ENCODE assay signal across 20 cellular contexts in the genomic region with DNA sequence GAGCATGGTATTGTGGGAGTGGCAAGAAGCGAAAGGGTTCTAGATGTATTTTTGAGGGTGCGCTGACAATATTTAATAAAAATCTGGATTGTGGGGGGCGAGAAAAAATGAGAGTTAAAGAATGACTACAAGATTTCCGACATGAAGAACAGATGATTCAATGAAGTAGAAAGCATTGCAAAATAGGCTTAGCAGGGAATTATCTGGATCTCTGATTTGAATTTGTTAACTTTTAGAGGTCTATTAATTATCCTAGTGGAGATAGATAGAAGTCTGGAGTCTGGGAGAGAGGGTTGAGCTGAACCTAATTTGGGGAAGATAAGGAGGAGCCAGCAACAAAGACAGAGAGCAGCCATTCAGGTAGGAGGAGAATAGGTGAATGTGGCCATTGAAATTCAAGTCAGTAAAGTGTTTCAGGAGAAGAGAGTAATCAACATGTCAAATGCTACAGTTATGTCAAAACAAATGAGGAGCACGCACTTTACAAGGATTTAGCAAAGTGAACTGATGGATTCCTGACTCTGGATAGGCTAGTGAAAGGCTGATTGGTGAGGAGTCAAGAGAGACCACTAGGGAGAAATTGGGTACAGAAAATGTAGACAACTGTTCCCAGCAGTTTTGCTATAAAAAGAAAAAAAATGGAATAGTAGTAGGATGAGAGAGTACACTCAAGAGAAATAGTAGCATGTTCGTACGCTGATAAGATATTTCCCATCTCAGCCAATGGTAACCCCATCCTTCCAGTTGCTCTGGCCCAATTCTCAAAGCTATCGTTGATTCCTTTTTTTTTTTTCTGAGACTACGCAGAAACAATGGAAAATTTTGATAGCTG.
DNase-seq lines count a peak whose midpoint lies in the region; ATAC-seq and TF ChIP-seq lines count a peak whose summit lies in the region.
"Had no signal": no experiment of that assay in that cellular context is flagged by ENCODE, and none has a peak within 500 bp of the region (broad histone marks: within the 10 kb centered on the region; RNA-seq: fewer than 3 reads in every experiment).

No MANE protein-coding gene starts in this region.

- H3K9me3 Mint-ChIP-seq in type B pancreatic cell = no peaks in the 10 kb centered on the region

- no peak overlapping the region for H3K4me3 Mint-ChIP-seq in type B pancreatic cell
- H3K4me3 Mint-ChIP-seq: CD8-positive, alpha-beta memory T cell had no signal

- peak overlapping the region; percentile 76 for H3K27ac ChIP-seq in HUES6 (ENCODE audit: low read depth, low read length)
- H3K27ac ChIP-seq in left ventricle myocardium inferior (replicated peaks) = peak overlapping the region; percentile 76
- H3K27ac ChIP-seq: RWPE1, SJCRH30 had no signal

- H3K36me3 ChIP-seq in HUES6 (ENCODE audit: control insufficient read depth, insufficient read depth, low read length) (no peaks in the 10 kb centered on the region), left ventricle myocardium inferior (no peaks in the 10 kb centered on the region)
- H3K36me3 ChIP-seq: SJCRH30 had no signal

- TF ChIP-seq CTCF in left ventricle myocardium inferior (IDR thresholded peaks at IDR 0.05; ENCODE audit: borderline replicate concordance) (peak; percentile 14), type B pancreatic cell (conservative IDR thresholded peaks at IDR 0.05) (no peak)

- H3K4me1 ChIP-seq in HUES6 (ENCODE audit: control insufficient read depth, insufficient read depth, low read length) (peaks cover 20% of the 10 kb centered on the region), left ventricle myocardium inferior (no peaks in the 10 kb centered on the region)
- H3K4me1 ChIP-seq: SJCRH30 had no signal

- DNase-seq in left ventricle myocardium inferior (no peak), iPS-NIHi11 (ENCODE audit: low spot score) (peak; percentile 55), type B pancreatic cell (ENCODE audit: extremely low spot score, unreplicated experiment) (no peak), LoVo (ENCODE audit: low spot score) (no peak)
- DNase-seq: ACHN; C1 segment of cervical spinal cord; CD8-positive, alpha-beta memory T cell; KBM-7; NCI-H1105 treated with DMSO at 0.1 percent for 48 hours; NCI-H1694; NCI-H2081 treated with DMSO at 0.1 percent for 48 hours; NCI-H510A treated with DMSO at 0.1 percent for 48 hours; NCI-H82; PC-3; SJCRH30 had no signal

- no peaks in the 10 kb centered on the region for H3K27me3 ChIP-seq in HUES6 (ENCODE audit: control insufficient read depth, insufficient read depth, low read length)
- H3K27me3 ChIP-seq in left ventricle myocardium inferior (ENCODE audit: low read depth) = no peaks in the 10 kb centered on the region
- H3K27me3 ChIP-seq: SJCRH30 had no signal

- H3K36me3 Mint-ChIP-seq in type B pancreatic cell = no peaks in the 10 kb centered on the region

- peak overlapping the region; percentile 6 for H3K9ac ChIP-seq in HUES6 (ENCODE audit: low read length)

- no peaks in the 10 kb centered on the region for H3K4me1 Mint-ChIP-seq in type B pancreatic cell (ENCODE audit: unreplicated experiment)
- H3K4me1 Mint-ChIP-seq: CD8-positive, alpha-beta memory T cell had no signal

- H3K9me3 ChIP-seq in HUES6 (ENCODE audit: control insufficient read depth, insufficient read depth, low read depth, low read length) = peaks cover 3% of the 10 kb centered on the region; the same call in 1 of the 2 replicates
- H3K9me3 ChIP-seq in left ventricle myocardium inferior (replicated peaks) = no peaks in the 10 kb centered on the region
- H3K9me3 ChIP-seq: SJCRH30 had no signal

- ATAC-seq in HG03135 (IDR thresholded peaks at IDR 0.05; ENCODE audit: unreplicated experiment) (no peak), HG03520 (IDR thresholded peaks at IDR 0.05; ENCODE audit: unreplicated experiment) (no peak)
- ATAC-seq: HepG2, PC-3 had no signal

- H3K4me3 ChIP-seq in HUES6 (ENCODE audit: low read depth, low read length) (no peak overlapping the region), left ventricle myocardium inferior (no peak overlapping the region)
- H3K4me3 ChIP-seq: SJCRH30 had no signal

- no peak overlapping the region for H3K27ac Mint-ChIP-seq in type B pancreatic cell
- H3K27ac Mint-ChIP-seq: CD8-positive, alpha-beta memory T cell had no signal

- no peaks in the 10 kb centered on the region for H3K27me3 Mint-ChIP-seq in type B pancreatic cell
- H3K27me3 Mint-ChIP-seq: CD8-positive, alpha-beta memory T cell had no signal

- intact Hi-C loops in left ventricle myocardium inferior (cut with micrococcal nuclease) = no loop called here
